ENCODE assay signal across 8 cellular contexts in genomic region chr20:4820833-4821518, GRCh38.
DNase-seq lines count a peak whose midpoint lies in the region; ATAC-seq and TF ChIP-seq lines count a peak whose summit lies in the region.

No MANE protein-coding gene starts in this region.

- DNase-seq in AG09309 (ENCODE audit: low read depth) (peak; percentile 58), HK-2 (ENCODE audit: unreplicated experiment) (peak; percentile 66), astrocyte of the hippocampus (ENCODE audit: low read depth, low spot score) (peak; percentile 72), midbrain (lab: John Stamatoyannopoulos, UW) (peak; percentile 75), iPS-NIHi7 (ENCODE audit: extremely low spot score) (no peak)

- ATAC-seq in GM21576 (IDR thresholded peaks at IDR 0.05; ENCODE audit: unreplicated experiment): no peak
- no peak for ATAC-seq in HG02973 (IDR thresholded peaks at IDR 0.05; ENCODE audit: unreplicated experiment)
- no peak for ATAC-seq in HG02852 (IDR thresholded peaks at IDR 0.05; ENCODE audit: unreplicated experiment)

- H3K4me3 ChIP-seq in AG09309 (ENCODE audit: control insufficient read depth, low read depth, low read length): no peak overlapping the region

- TF ChIP-seq CTCF in AG09309 (IDR thresholded peaks at IDR 0.05; ENCODE audit: control insufficient read depth, insufficient read depth, low read depth, low read length, missing control alignments): no peak
